Comparison of ENCODE assay signal across 18 cellular contexts in the genomic region with DNA sequence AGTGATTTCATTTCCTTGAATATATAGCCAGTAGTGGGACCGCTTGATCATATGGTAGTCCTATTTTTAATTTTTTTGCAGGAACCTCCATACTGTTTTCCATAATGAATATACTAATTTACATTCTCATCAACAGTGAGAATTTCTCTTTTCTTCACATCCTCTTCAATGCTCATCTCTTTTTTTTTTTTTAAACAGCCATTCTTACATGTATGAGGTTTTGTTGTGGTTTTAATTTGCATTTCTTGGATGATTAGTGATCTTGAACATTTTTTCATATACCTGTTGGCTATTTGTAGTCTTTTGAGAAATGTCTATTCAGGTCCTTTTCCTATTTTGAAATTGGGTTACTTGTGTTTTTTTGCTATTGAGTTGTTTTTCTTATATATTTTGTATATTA.
DNase-seq lines count a peak whose midpoint lies in the region; ATAC-seq and TF ChIP-seq lines count a peak whose summit lies in the region.
"Had no signal": no experiment of that assay in that cellular context is flagged by ENCODE, and none has a peak within 500 bp of the region (broad histone marks: within the 10 kb centered on the region; RNA-seq: fewer than 3 reads in every experiment).

No MANE protein-coding gene starts in this region.

- H3K27me3 ChIP-seq in SJCRH30, result no peaks in the 10 kb centered on the region
- no peaks in the 10 kb centered on the region for H3K27me3 ChIP-seq in WERI-Rb-1 (ENCODE audit: insufficient read depth, low read depth, severe bottlenecking)
- H3K27me3 ChIP-seq: gastrocnemius medialis had no signal

- no peak for TF ChIP-seq CTCF in coronary artery (IDR thresholded peaks at IDR 0.05)
- TF ChIP-seq CTCF in WERI-Rb-1 (IDR thresholded peaks at IDR 0.05; ENCODE audit: low read depth, low read length), result no peak

- no peak overlapping the region for H3K4me3 ChIP-seq in coronary artery
- H3K4me3 ChIP-seq in SJCRH30, result no peak overlapping the region
- no peak overlapping the region for H3K4me3 ChIP-seq in WERI-Rb-1 (ENCODE audit: low read depth, low read length)
- H3K4me3 ChIP-seq: gastrocnemius medialis, SK-N-MC had no signal

- no peaks in the 10 kb centered on the region for H3K4me1 ChIP-seq in SJCRH30

- H3K36me3 ChIP-seq in SJCRH30, result no peaks in the 10 kb centered on the region
- no peaks in the 10 kb centered on the region for H3K36me3 ChIP-seq in WERI-Rb-1
- H3K36me3 ChIP-seq: gastrocnemius medialis had no signal

- TF ChIP-seq POLR2A in GM18505 (IDR thresholded peaks at IDR 0.05; ENCODE audit: borderline replicate concordance, extremely low read depth, insufficient read depth, insufficient read length), result no peak

- no peak overlapping the region for H3K27ac ChIP-seq in coronary artery
- no peak overlapping the region for H3K27ac ChIP-seq in SJCRH30
- no peak overlapping the region for H3K27ac ChIP-seq in WERI-Rb-1
- H3K27ac ChIP-seq: gastrocnemius medialis, SK-N-MC had no signal

- H3K9me3 ChIP-seq in SJCRH30 (replicated peaks) (no peaks in the 10 kb centered on the region), WERI-Rb-1 (ENCODE audit: severe bottlenecking) (no peaks in the 10 kb centered on the region)
- H3K9me3 ChIP-seq: gastrocnemius medialis had no signal

- DNase-seq in coronary artery (ENCODE audit: low spot score) (no peak), SJCRH30 (no peak), WERI-Rb-1 (no peak)
- DNase-seq: activated CD4-positive, CD25-positive, alpha-beta regulatory T cell; activated T-cell treated with anti-CD3 and anti-CD28 coated beads, Interleukin-2, amount 50 U/mL, for 24 hours; DMS 273 treated with DMSO at 0.1 percent for 48 hours; effector memory CD4-positive, alpha-beta T cell; gastrocnemius medialis; Karpas-422; midbrain; NCI-H2081; NK-92 treated with Interleukin-12 subunit alpha and Interleukin-12 subunit beta, amount 100 ng/mL, for 24 hours had no signal

- ATAC-seq in GM18505 (IDR thresholded peaks at IDR 0.05; ENCODE audit: unreplicated experiment) (peak; percentile 71), GM19467 (IDR thresholded peaks at IDR 0.05; ENCODE audit: unreplicated experiment) (peak; percentile 48), HG02798 (IDR thresholded peaks at IDR 0.05; ENCODE audit: poor library complexity, unreplicated experiment) (peak; percentile 69), HG03439 (IDR thresholded peaks at IDR 0.05; ENCODE audit: unreplicated experiment) (peak; percentile 60), HG03039 (IDR thresholded peaks at IDR 0.05; ENCODE audit: unreplicated experiment) (no peak)
- ATAC-seq: gastrocnemius medialis had no signal
